In the genomic region with DNA sequence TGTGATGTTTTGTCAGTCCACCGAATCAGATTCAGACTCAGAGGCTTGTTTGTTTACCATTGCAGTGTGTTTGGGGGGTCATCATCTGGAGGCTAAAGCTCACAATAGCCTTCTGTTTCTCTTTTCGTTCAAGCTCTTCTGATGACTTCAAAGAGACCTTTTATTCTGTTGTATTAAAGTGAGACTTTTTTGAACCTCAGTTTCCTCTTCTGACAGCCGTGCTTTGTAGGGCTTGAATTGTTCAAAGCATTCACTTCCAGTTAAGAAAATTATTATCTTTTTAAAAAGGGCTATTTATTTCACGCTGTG, we compare ENCODE assay signal across 8 cellular contexts. TPM values are rescaled to one million over a fixed set of nuclear protein-coding genes. Genes with fewer than 3 reads are reported as not detected.
A peak's percentile ranks its signal among the peaks of the same experiment; 100 is the strongest.
DNase-seq lines count a peak whose midpoint lies in the region; ATAC-seq and TF ChIP-seq lines count a peak whose summit lies in the region.

No MANE protein-coding gene starts in this region.

- intact Hi-C loops in activated CD4-positive, alpha-beta memory T cell treated with anti-CD3 and anti-CD28 coated beads for 36 hours (cut with micrococcal nuclease), result loop anchor here (2.0 kb wide), 1 partner anchor 137 kb away; no protein-coding TSS in a partner anchor
- intact Hi-C loops in head of caudate nucleus (cut with DNase I), result loop anchor here (5.0 kb wide), 4 partner anchors 53 to 158 kb away; partner anchors contain the start of genes KCTD6 and PDHB

- peak overlapping the region; percentile 99 for H3K4me3 Mint-ChIP-seq in activated CD4-positive, alpha-beta memory T cell treated with anti-CD3 and anti-CD28 coated beads for 36 hours

- H3K27me3 ChIP-seq in smooth muscle cell (ENCODE audit: low read depth), result no peaks in the 10 kb centered on the region

- no peaks in the 10 kb centered on the region for H3F3A ChIP-seq in smooth muscle cell (ENCODE audit: low read depth)

- no peak overlapping the region for H3K27ac ChIP-seq in HEK293 (ENCODE audit: extremely low read depth, low read depth, low read length)
- peak overlapping the region; percentile 90 for H3K27ac ChIP-seq in smooth muscle cell (ENCODE audit: low read depth)

- no peak for DNase-seq in activated CD4-positive, alpha-beta memory T cell treated with anti-CD3 and anti-CD28 coated beads for 36 hours
- DNase-seq in head of caudate nucleus (peak in 24 of 42 donors; percentile 14 to 78 (median 44)), smooth muscle cell (lab: John Stamatoyannopoulos, UW; ENCODE audit: unreplicated experiment) (no peak), NCI-H187 (lab: John Stamatoyannopoulos, UW) (no peak), GDM1 (lab: John Stamatoyannopoulos, UW) (no peak), NCI-H2081 (lab: John Stamatoyannopoulos, UW) (no peak)

- no peak for ATAC-seq in HG02588 (IDR thresholded peaks at IDR 0.05; ENCODE audit: unreplicated experiment)

- WGBS in smooth muscle cell (ENCODE audit: low lambda C conversion rate), result 34% methylated on average over 4 of the region's 4 CpGs

- no peak for TF ChIP-seq CTCF in HEK293 (tag by site-specific recombination; IDR thresholded peaks at IDR 0.05)
- TF ChIP-seq CTCF in smooth muscle cell (IDR thresholded peaks at IDR 0.05; ENCODE audit: borderline replicate concordance, insufficient read depth, poor library complexity, severe bottlenecking), result no peak

- CTCF ChIA-PET in HEK293 (lab: Yijun Ruan, JAX), result interaction anchor here (0.6 to 1.1 kb wide), 3 partner anchors 30 to 293 kb away, joined by 3 to 6 read pairs (median 4); no protein-coding TSS in a partner anchor
- CTCF ChIA-PET in activated CD4-positive, alpha-beta memory T cell treated with anti-CD3 and anti-CD28 coated beads for 36 hours (lab: Charles Lee), result interaction anchor here (0.7 to 6.8 kb wide), 6 partner anchors 9 to 81 kb away, joined by 3 to 43 read pairs (median 4); partner anchors contain the start of genes HTD2 and RPP14

- POLR2A ChIA-PET in HEK293 (lab: Yijun Ruan, JAX), result no interaction called here
- POLR2A ChIA-PET in activated CD4-positive, alpha-beta memory T cell treated with anti-CD3 and anti-CD28 coated beads for 36 hours (lab: Charles Lee), result interaction anchor here (1.4 to 4.5 kb wide), 2 partner anchors 10 to 12 kb away, joined by 4 to 20 read pairs; no protein-coding TSS in a partner anchor

- H3K4me1 ChIP-seq in HEK293 (ENCODE audit: control insufficient read depth, insufficient read depth, low read length) (no peaks in the 10 kb centered on the region; the same call in 1 of the 2 replicates), smooth muscle cell (ENCODE audit: low read depth) (peaks cover 20% of the 10 kb centered on the region)

- H3K27me3 Mint-ChIP-seq in activated CD4-positive, alpha-beta memory T cell treated with anti-CD3 and anti-CD28 coated beads for 36 hours, result no peaks in the 10 kb centered on the region

- H2AFZ ChIP-seq in smooth muscle cell (ENCODE audit: low read depth), result no peak overlapping the region

- peaks cover 11% of the 10 kb centered on the region for H3K36me3 Mint-ChIP-seq in activated CD4-positive, alpha-beta memory T cell treated with anti-CD3 and anti-CD28 coated beads for 36 hours

- H3K36me3 ChIP-seq in HEK293 (ENCODE audit: control insufficient read depth in 2 of 2, insufficient read depth in 1 of 2, low read length in 2 of 2) (no peaks in the 10 kb centered on the region), smooth muscle cell (ENCODE audit: low read depth) (no peaks in the 10 kb centered on the region)

- H3K27ac Mint-ChIP-seq in activated CD4-positive, alpha-beta memory T cell treated with anti-CD3 and anti-CD28 coated beads for 36 hours, result peak overlapping the region; percentile 82

- H4K20me1 ChIP-seq in smooth muscle cell (ENCODE audit: low read depth), result peaks cover 3% of the 10 kb centered on the region

- H3K4me3 ChIP-seq in HEK293 (ENCODE audit: low read depth, low read length) (peak overlapping the region; percentile 81), smooth muscle cell (peak overlapping the region; percentile 68)

- peak overlapping the region; percentile 94 for H3K4me2 ChIP-seq in smooth muscle cell

- H3K79me2 ChIP-seq in smooth muscle cell (ENCODE audit: low read depth), result peaks cover 34% of the 10 kb centered on the region

- H3K4me1 Mint-ChIP-seq in activated CD4-positive, alpha-beta memory T cell treated with anti-CD3 and anti-CD28 coated beads for 36 hours (ENCODE audit: low read depth), result peaks cover 30% of the 10 kb centered on the region

- H3K9me3 ChIP-seq in HEK293 (ENCODE audit: control insufficient read depth, insufficient read depth, low read depth, low read length) (no peaks in the 10 kb centered on the region), smooth muscle cell (replicated peaks; ENCODE audit: low read depth) (no peaks in the 10 kb centered on the region)

- H3K9ac ChIP-seq in smooth muscle cell (ENCODE audit: low read depth), result peak overlapping the region; percentile 54

- H3K9me3 Mint-ChIP-seq in activated CD4-positive, alpha-beta memory T cell treated with anti-CD3 and anti-CD28 coated beads for 36 hours, result no peaks in the 10 kb centered on the region

TF ChIP-seq in HEK293, 187 proteins besides CTCF, POLR2A, EP300 and RAD21:
- TF ChIP-seq ZBTB8A (tag by site-specific recombination; IDR thresholded peaks at IDR 0.05) (no peak), ZNF311 (tag by site-specific recombination; IDR thresholded peaks at IDR 0.05; ENCODE audit: borderline replicate concordance) (no peak), ZNF670 (tag by site-specific recombination; IDR thresholded peaks at IDR 0.05; ENCODE audit: low read depth) (no peak), ZNF138 (tag by site-specific recombination; IDR thresholded peaks at IDR 0.05; ENCODE audit: borderline replicate concordance) (no peak), ZNF394 (tag by site-specific recombination; IDR thresholded peaks at IDR 0.05; ENCODE audit: borderline replicate concordance) (no peak), GLI2 (tag by site-specific recombination; IDR thresholded peaks at IDR 0.05; ENCODE audit: borderline replicate concordance, low read depth) (no peak), ZNF155 (tag by site-specific recombination; IDR thresholded peaks at IDR 0.05) (no peak), HOXC10 (CRISPR knock-in tag; IDR thresholded peaks at IDR 0.05) (no peak), ZNF239 (tag by site-specific recombination; IDR thresholded peaks at IDR 0.05) (no peak), SP3 (tag by site-specific recombination; IDR thresholded peaks at IDR 0.05) (no peak), ZNF19 (tag by site-specific recombination; IDR thresholded peaks at IDR 0.05; ENCODE audit: low read depth) (no peak), ZNF148 (tag by site-specific recombination; IDR thresholded peaks at IDR 0.05; ENCODE audit: borderline replicate concordance) (no peak), ZNF132 (tag by site-specific recombination; IDR thresholded peaks at IDR 0.05; ENCODE audit: borderline replicate concordance) (no peak), ZNF548 (tag by site-specific recombination; IDR thresholded peaks at IDR 0.05) (no peak)
- TF ChIP-seq, protein P1, sequence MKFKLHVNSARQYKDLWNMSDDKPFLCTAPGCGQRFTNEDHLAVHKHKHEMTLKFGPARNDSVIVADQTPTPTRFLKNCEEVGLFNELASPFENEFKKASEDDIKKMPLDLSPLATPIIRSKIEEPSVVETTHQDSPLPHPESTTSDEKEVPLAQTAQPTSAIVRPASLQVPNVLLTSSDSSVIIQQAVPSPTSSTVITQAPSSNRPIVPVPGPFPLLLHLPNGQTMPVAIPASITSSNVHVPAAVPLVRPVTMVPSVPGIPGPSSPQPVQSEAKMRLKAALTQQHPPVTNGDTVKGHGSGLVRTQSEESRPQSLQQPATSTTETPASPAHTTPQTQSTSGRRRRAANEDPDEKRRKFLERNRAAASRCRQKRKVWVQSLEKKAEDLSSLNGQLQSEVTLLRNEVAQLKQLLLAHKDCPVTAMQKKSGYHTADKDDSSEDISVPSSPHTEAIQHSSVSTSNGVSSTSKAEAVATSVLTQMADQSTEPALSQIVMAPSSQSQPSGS (tag by site-specific recombination; IDR thresholded peaks at IDR 0.05; ENCODE audit: low read depth), result no peak

RNA-seq across cellular contexts. Expression of gene PXK, which starts 1.3 kb away (rescaled TPM):
- total RNA-seq in activated CD4-positive, alpha-beta memory T cell treated with anti-CD3 and anti-CD28 coated beads for 36 hours, result 10 to 100 TPM; 40.9 to 45.4 TPM
- total RNA-seq in smooth muscle cell, result 30.5 and 33.3 TPM in 2 replicates
- 23.8 and 25.1 TPM in 2 replicates for polyA plus RNA-seq in smooth muscle cell

RNA-seq across cellular contexts. Expression of gene HTD2, which starts 27.6 kb away (rescaled TPM):
- total RNA-seq in activated CD4-positive, alpha-beta memory T cell treated with anti-CD3 and anti-CD28 coated beads for 36 hours, result 1 to 10 TPM; 7.6 to 9.5 TPM
- 16.9 and 19.6 TPM in 2 replicates for total RNA-seq in smooth muscle cell
- polyA plus RNA-seq in smooth muscle cell, result 19.4 and 19.7 TPM in 2 replicates

RNA-seq across cellular contexts. Expression of gene RPP14, which starts 27.9 kb away (rescaled TPM):
- total RNA-seq in activated CD4-positive, alpha-beta memory T cell treated with anti-CD3 and anti-CD28 coated beads for 36 hours, result 10 to 100 TPM; 14.0 to 15.4 TPM
- 10.4 and 17.4 TPM in 2 replicates for total RNA-seq in smooth muscle cell
- 7.7 and 9.8 TPM in 2 replicates for polyA plus RNA-seq in smooth muscle cell

Comparison
In these comparisons a context has a peak if more than half of its experiments do, and no peak if none do; other contexts are left out.
1. DNase-seq: peak in head of caudate nucleus (24 of 42); none in activated CD4-positive, alpha-beta memory T cell treated with anti-CD3 and anti-CD28 coated beads for 36 hours (single experiment), smooth muscle cell (single experiment), NCI-H187 (0 of 2), GDM1 (single experiment) and NCI-H2081 (0 of 2).